ENCODE assay signal across 1 cellular context in genomic region chr9:133788819-133789733, GRCh38.
TF ChIP-seq lines count a peak whose summit lies in the region.

No MANE protein-coding gene starts in this region.

TF ChIP-seq in HepG2, 621 proteins besides CTCF, POLR2A, EP300 and RAD21 (continued from another document and continues in another):
- TF ChIP-seq FOXO4 (CRISPR knock-in tag; conservative IDR thresholded peaks at IDR 0.05) (0 out of 2 replicates have a peak, but pooled peaks have one; percentile 71), EED (CRISPR knock-in tag; IDR thresholded peaks at IDR 0.05) (no peak), HNRNPL (IDR thresholded peaks at IDR 0.05; ENCODE audit: low read depth, low read length) (peak; percentile 92), ZNF414 (CRISPR knock-in tag; IDR thresholded peaks at IDR 0.05) (no peak), SALL1 (CRISPR knock-in tag; IDR thresholded peaks at IDR 0.05) (no peak; the same call in none of the 2 replicates), GABPA (IDR thresholded peaks at IDR 0.05; ENCODE audit: low read depth, low read length) (no peak), GABPA (CRISPR knock-in tag; IDR thresholded peaks at IDR 0.05; ENCODE audit: low read depth) (no peak), ZNF44 (CRISPR knock-in tag; IDR thresholded peaks at IDR 0.05) (0 out of 2 replicates have a peak, but pooled peaks have one; percentile 35), ZBTB7B (CRISPR knock-in tag; IDR thresholded peaks at IDR 0.05) (peak; percentile 54; the same call in 1 of the 2 replicates), ZFX (CRISPR knock-in tag; IDR thresholded peaks at IDR 0.05; ENCODE audit: low read depth) (peak; percentile 57; the same call in 1 of the 2 replicates), ZNF615 (CRISPR knock-in tag; IDR thresholded peaks at IDR 0.05; ENCODE audit: borderline replicate concordance) (no peak), ZNF747 (CRISPR knock-in tag; IDR thresholded peaks at IDR 0.05; ENCODE audit: borderline replicate concordance) (no peak), FOXJ3 (CRISPR knock-in tag; IDR thresholded peaks at IDR 0.05; ENCODE audit: borderline replicate concordance) (no peak), TARDBP (CRISPR knock-in tag; IDR thresholded peaks at IDR 0.05) (no peak), U2AF2 (IDR thresholded peaks at IDR 0.05; ENCODE audit: low read depth, low read length) (no peak), ZNF567 (CRISPR knock-in tag; IDR thresholded peaks at IDR 0.05; ENCODE audit: borderline replicate concordance) (no peak), HNF4G (IDR thresholded peaks at IDR 0.05; ENCODE audit: borderline replicate concordance, low read depth, low read length) (peak; percentile 86), HNF4G (CRISPR knock-in tag; IDR thresholded peaks at IDR 0.05; ENCODE audit: borderline replicate concordance, low read depth) (no peak; the same call in 1 of the 2 replicates), SPEN (CRISPR knock-in tag; IDR thresholded peaks at IDR 0.05; ENCODE audit: low read depth) (peak; percentile 39; the same call in 1 of the 2 replicates), ZBTB21 (CRISPR knock-in tag; IDR thresholded peaks at IDR 0.05) (no peak), ZSCAN25 (CRISPR knock-in tag; IDR thresholded peaks at IDR 0.05) (peak; percentile 45; the same call in 1 of the 2 replicates), GATAD2A (CRISPR knock-in tag; IDR thresholded peaks at IDR 0.05) (no peak), ZNF572 (CRISPR knock-in tag; IDR thresholded peaks at IDR 0.05) (no peak), ZNF775 (CRISPR knock-in tag; IDR thresholded peaks at IDR 0.05; ENCODE audit: borderline replicate concordance) (no peak), SOX6 (IDR thresholded peaks at IDR 0.05) (no peak), SOX6 (CRISPR knock-in tag; IDR thresholded peaks at IDR 0.05) (peak; percentile 39; the same call in 1 of the 2 replicates), ZNF674 (CRISPR knock-in tag; IDR thresholded peaks at IDR 0.05; ENCODE audit: low read depth) (no peak), KDM3A (CRISPR knock-in tag; IDR thresholded peaks at IDR 0.05; ENCODE audit: low read depth) (0 out of 2 replicates have a peak, but pooled peaks have one; percentile 56), RBM39 (IDR thresholded peaks at IDR 0.05; ENCODE audit: low read depth, low read length, poor library complexity, severe bottlenecking) (no peak), ZNF629 (CRISPR knock-in tag; conservative IDR thresholded peaks at IDR 0.05) (0 out of 2 replicates have a peak, but pooled peaks have one; percentile 22), ZNF407 (CRISPR knock-in tag; IDR thresholded peaks at IDR 0.05; ENCODE audit: not compliant biosample characterization) (no peak), ZNF441 (CRISPR knock-in tag; IDR thresholded peaks at IDR 0.05; ENCODE audit: borderline replicate concordance) (peak; percentile 56; the same call in 1 of the 2 replicates), TAF1 (CRISPR knock-in tag; IDR thresholded peaks at IDR 0.05) (no peak), ZNF672 (CRISPR knock-in tag; IDR thresholded peaks at IDR 0.05) (no peak), HIVEP1 (CRISPR knock-in tag; IDR thresholded peaks at IDR 0.05) (peak; percentile 23; the same call in 1 of the 2 replicates), FOSL2 (CRISPR knock-in tag; IDR thresholded peaks at IDR 0.05) (no peak)
- TF ChIP-seq, protein P1, sequence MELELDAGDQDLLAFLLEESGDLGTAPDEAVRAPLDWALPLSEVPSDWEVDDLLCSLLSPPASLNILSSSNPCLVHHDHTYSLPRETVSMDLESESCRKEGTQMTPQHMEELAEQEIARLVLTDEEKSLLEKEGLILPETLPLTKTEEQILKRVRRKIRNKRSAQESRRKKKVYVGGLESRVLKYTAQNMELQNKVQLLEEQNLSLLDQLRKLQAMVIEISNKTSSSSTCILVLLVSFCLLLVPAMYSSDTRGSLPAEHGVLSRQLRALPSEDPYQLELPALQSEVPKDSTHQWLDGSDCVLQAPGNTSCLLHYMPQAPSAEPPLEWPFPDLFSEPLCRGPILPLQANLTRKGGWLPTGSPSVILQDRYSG (CRISPR knock-in tag; IDR thresholded peaks at IDR 0.05): no peak
- TF ChIP-seq, protein P2, sequence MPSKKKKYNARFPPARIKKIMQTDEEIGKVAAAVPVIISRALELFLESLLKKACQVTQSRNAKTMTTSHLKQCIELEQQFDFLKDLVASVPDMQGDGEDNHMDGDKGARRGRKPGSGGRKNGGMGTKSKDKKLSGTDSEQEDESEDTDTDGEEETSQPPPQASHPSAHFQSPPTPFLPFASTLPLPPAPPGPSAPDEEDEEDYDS (CRISPR knock-in tag; IDR thresholded peaks at IDR 0.05): no peak
- TF ChIP-seq, protein P3, sequence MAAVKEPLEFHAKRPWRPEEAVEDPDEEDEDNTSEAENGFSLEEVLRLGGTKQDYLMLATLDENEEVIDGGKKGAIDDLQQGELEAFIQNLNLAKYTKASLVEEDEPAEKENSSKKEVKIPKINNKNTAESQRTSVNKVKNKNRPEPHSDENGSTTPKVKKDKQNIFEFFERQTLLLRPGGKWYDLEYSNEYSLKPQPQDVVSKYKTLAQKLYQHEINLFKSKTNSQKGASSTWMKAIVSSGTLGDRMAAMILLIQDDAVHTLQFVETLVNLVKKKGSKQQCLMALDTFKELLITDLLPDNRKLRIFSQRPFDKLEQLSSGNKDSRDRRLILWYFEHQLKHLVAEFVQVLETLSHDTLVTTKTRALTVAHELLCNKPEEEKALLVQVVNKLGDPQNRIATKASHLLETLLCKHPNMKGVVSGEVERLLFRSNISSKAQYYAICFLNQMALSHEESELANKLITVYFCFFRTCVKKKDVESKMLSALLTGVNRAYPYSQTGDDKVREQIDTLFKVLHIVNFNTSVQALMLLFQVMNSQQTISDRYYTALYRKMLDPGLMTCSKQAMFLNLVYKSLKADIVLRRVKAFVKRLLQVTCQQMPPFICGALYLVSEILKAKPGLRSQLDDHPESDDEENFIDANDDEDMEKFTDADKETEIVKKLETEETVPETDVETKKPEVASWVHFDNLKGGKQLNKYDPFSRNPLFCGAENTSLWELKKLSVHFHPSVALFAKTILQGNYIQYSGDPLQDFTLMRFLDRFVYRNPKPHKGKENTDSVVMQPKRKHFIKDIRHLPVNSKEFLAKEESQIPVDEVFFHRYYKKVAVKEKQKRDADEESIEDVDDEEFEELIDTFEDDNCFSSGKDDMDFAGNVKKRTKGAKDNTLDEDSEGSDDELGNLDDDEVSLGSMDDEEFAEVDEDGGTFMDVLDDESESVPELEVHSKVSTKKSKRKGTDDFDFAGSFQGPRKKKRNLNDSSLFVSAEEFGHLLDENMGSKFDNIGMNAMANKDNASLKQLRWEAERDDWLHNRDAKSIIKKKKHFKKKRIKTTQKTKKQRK (IDR thresholded peaks at IDR 0.05; ENCODE audit: low read length): no peak
- TF ChIP-seq, protein P4, sequence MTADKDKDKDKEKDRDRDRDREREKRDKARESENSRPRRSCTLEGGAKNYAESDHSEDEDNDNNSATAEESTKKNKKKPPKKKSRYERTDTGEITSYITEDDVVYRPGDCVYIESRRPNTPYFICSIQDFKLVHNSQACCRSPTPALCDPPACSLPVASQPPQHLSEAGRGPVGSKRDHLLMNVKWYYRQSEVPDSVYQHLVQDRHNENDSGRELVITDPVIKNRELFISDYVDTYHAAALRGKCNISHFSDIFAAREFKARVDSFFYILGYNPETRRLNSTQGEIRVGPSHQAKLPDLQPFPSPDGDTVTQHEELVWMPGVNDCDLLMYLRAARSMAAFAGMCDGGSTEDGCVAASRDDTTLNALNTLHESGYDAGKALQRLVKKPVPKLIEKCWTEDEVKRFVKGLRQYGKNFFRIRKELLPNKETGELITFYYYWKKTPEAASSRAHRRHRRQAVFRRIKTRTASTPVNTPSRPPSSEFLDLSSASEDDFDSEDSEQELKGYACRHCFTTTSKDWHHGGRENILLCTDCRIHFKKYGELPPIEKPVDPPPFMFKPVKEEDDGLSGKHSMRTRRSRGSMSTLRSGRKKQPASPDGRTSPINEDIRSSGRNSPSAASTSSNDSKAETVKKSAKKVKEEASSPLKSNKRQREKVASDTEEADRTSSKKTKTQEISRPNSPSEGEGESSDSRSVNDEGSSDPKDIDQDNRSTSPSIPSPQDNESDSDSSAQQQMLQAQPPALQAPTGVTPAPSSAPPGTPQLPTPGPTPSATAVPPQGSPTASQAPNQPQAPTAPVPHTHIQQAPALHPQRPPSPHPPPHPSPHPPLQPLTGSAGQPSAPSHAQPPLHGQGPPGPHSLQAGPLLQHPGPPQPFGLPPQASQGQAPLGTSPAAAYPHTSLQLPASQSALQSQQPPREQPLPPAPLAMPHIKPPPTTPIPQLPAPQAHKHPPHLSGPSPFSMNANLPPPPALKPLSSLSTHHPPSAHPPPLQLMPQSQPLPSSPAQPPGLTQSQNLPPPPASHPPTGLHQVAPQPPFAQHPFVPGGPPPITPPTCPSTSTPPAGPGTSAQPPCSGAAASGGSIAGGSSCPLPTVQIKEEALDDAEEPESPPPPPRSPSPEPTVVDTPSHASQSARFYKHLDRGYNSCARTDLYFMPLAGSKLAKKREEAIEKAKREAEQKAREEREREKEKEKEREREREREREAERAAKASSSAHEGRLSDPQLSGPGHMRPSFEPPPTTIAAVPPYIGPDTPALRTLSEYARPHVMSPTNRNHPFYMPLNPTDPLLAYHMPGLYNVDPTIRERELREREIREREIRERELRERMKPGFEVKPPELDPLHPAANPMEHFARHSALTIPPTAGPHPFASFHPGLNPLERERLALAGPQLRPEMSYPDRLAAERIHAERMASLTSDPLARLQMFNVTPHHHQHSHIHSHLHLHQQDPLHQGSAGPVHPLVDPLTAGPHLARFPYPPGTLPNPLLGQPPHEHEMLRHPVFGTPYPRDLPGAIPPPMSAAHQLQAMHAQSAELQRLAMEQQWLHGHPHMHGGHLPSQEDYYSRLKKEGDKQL (CRISPR knock-in tag; IDR thresholded peaks at IDR 0.05; ENCODE audit: low read depth): no peak
- TF ChIP-seq, protein P5, sequence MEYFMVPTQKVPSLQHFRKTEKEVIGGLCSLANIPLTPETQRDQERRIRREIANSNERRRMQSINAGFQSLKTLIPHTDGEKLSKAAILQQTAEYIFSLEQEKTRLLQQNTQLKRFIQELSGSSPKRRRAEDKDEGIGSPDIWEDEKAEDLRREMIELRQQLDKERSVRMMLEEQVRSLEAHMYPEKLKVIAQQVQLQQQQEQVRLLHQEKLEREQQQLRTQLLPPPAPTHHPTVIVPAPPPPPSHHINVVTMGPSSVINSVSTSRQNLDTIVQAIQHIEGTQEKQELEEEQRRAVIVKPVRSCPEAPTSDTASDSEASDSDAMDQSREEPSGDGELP (IDR thresholded peaks at IDR 0.05; ENCODE audit: borderline replicate concordance, low read depth): peak; percentile 67; the same call in 1 of the 2 replicates
